In genomic region chr6:52511572-52512151, GRCh38 we compare ENCODE assay signal across 9 cellular contexts.
DNase-seq lines count a peak whose midpoint lies in the region; ATAC-seq and TF ChIP-seq lines count a peak whose summit lies in the region.
"Had no signal": no experiment of that assay in that cellular context is flagged by ENCODE, and none has a peak within 500 bp of the region (broad histone marks: within the 10 kb centered on the region; RNA-seq: fewer than 3 reads in every experiment).

No MANE protein-coding gene starts in this region.

- DNase-seq in PC-9: peak; percentile 44 to 81
- DNase-seq in endodermal cell: no peak
- no peak for DNase-seq in type B pancreatic cell (ENCODE audit: extremely low spot score, unreplicated experiment)
- DNase-seq in SIG-M5 treated with dmso at 0.1 percent for 504 hours (lab: John Stamatoyannopoulos, UW; ENCODE audit: unreplicated experiment): no peak
- DNase-seq in stimulated activated naive CD8-positive, alpha-beta T cell treated with anti-CD3 and anti-CD28 coated beads, Interleukin-15, amount 100 ng/mL, for 72 hours: no peak

- intact Hi-C loops in PC-9 (cut with micrococcal nuclease; ENCODE audit: unreplicated experiment): loop anchor here (1.0 kb wide), 1 partner anchor 7 kb away; no protein-coding TSS in a partner anchor

- H3K9ac ChIP-seq in endodermal cell (ENCODE audit: extremely low read depth, low read length, poor library complexity, severe bottlenecking) (no peak overlapping the region), muscle layer of colon (ENCODE audit: low read length) (no peak overlapping the region)

- H3K4me3 Mint-ChIP-seq in endodermal cell: no peak overlapping the region
- no peak overlapping the region for H3K4me3 Mint-ChIP-seq in type B pancreatic cell
- no peak overlapping the region for H3K4me3 Mint-ChIP-seq in stimulated activated naive CD8-positive, alpha-beta T cell treated with anti-CD3 and anti-CD28 coated beads, Interleukin-15, amount 100 ng/mL, for 72 hours
- H3K4me3 Mint-ChIP-seq: natural killer cell treated with Interleukin-12 subunit alpha and Interleukin-12 subunit beta and Interleukin-15 and Interleukin-18, amount 100 ng/mL, for 72 hours had no signal

- no peaks in the 10 kb centered on the region for H3K9me2 ChIP-seq in PC-9 (ENCODE audit: insufficient read depth)

- WGBS in endodermal cell (ENCODE audit: insufficient coverage in 1 of 2, insufficient read length in 1 of 2), 2 experiments: 95 to 96% methylated on average over 4 to 12 of the region's 12 CpGs

- TF ChIP-seq CTCF in PC-9 (conservative IDR thresholded peaks at IDR 0.05) (no peak), endodermal cell (conservative IDR thresholded peaks at IDR 0.05) (no peak), type B pancreatic cell (conservative IDR thresholded peaks at IDR 0.05) (no peak)

- H3K36me3 Mint-ChIP-seq in endodermal cell (ENCODE audit: low read depth) (peaks cover 61% of the 10 kb centered on the region), type B pancreatic cell (peaks cover 47% of the 10 kb centered on the region)

- H3K4me1 Mint-ChIP-seq in endodermal cell (peaks cover 8% of the 10 kb centered on the region), type B pancreatic cell (ENCODE audit: unreplicated experiment) (peaks cover 25% of the 10 kb centered on the region)
- peaks cover 9% of the 10 kb centered on the region for H3K4me1 Mint-ChIP-seq in stimulated activated naive CD8-positive, alpha-beta T cell treated with anti-CD3 and anti-CD28 coated beads, Interleukin-15, amount 100 ng/mL, for 72 hours

- H3K9me3 Mint-ChIP-seq in endodermal cell: no peaks in the 10 kb centered on the region
- H3K9me3 Mint-ChIP-seq in type B pancreatic cell: no peaks in the 10 kb centered on the region
- H3K9me3 Mint-ChIP-seq in stimulated activated naive CD8-positive, alpha-beta T cell treated with anti-CD3 and anti-CD28 coated beads, Interleukin-15, amount 100 ng/mL, for 72 hours: no peaks in the 10 kb centered on the region
- H3K9me3 Mint-ChIP-seq: natural killer cell treated with Interleukin-12 subunit alpha and Interleukin-12 subunit beta and Interleukin-15 and Interleukin-18, amount 100 ng/mL, for 72 hours had no signal

- no peaks in the 10 kb centered on the region for H3K27me3 Mint-ChIP-seq in endodermal cell (ENCODE audit: insufficient read depth)
- no peaks in the 10 kb centered on the region for H3K27me3 Mint-ChIP-seq in type B pancreatic cell
- no peaks in the 10 kb centered on the region for H3K27me3 Mint-ChIP-seq in stimulated activated naive CD8-positive, alpha-beta T cell treated with anti-CD3 and anti-CD28 coated beads, Interleukin-15, amount 100 ng/mL, for 72 hours
- H3K27me3 Mint-ChIP-seq: natural killer cell treated with Interleukin-12 subunit alpha and Interleukin-12 subunit beta and Interleukin-15 and Interleukin-18, amount 100 ng/mL, for 72 hours had no signal

- H3K36me3 ChIP-seq in PC-9 (ENCODE audit: low read depth) (no peaks in the 10 kb centered on the region), endodermal cell (ENCODE audit: control insufficient read depth, insufficient read depth, low read length) (peaks cover 45% of the 10 kb centered on the region), muscle layer of colon (ENCODE audit: insufficient read depth, low read length) (peaks cover 47% of the 10 kb centered on the region)

- peak overlapping the region; percentile 65 for H3K4me2 ChIP-seq in PC-9

- TSS peak; percentile 34 for BruUV-seq in PC-9 (replicated peaks; lab: Mats Ljungman, UMichigan)

- H3K27ac Mint-ChIP-seq in endodermal cell: peak overlapping the region; percentile 55
- H3K27ac Mint-ChIP-seq in type B pancreatic cell: peak overlapping the region; percentile 50
- no peak overlapping the region for H3K27ac Mint-ChIP-seq in stimulated activated naive CD8-positive, alpha-beta T cell treated with anti-CD3 and anti-CD28 coated beads, Interleukin-15, amount 100 ng/mL, for 72 hours
- H3K27ac Mint-ChIP-seq: natural killer cell treated with Interleukin-12 subunit alpha and Interleukin-12 subunit beta and Interleukin-15 and Interleukin-18, amount 100 ng/mL, for 72 hours had no signal

- H3K4me1 ChIP-seq in PC-9 (replicated peaks; ENCODE audit: insufficient read depth) (peaks cover 50% of the 10 kb centered on the region), endodermal cell (ENCODE audit: control insufficient read depth, insufficient read depth, low read length) (no peaks in the 10 kb centered on the region), muscle layer of colon (ENCODE audit: insufficient read depth, low read length) (peaks cover 48% of the 10 kb centered on the region)

- no peaks in the 10 kb centered on the region for H3K9me3 ChIP-seq in PC-9 (ENCODE audit: insufficient read depth, low read depth)
- H3K9me3 ChIP-seq in endodermal cell (ENCODE audit: control insufficient read depth, low read length): no peaks in the 10 kb centered on the region
- no peaks in the 10 kb centered on the region for H3K9me3 ChIP-seq in muscle layer of colon (ENCODE audit: low read length)

- CTCF ChIA-PET in PC-9 (lab: Charles Lee): interaction anchor here (0.6 kb wide), 1 partner anchor 226 kb away, joined by 7 read pairs; no protein-coding TSS in a partner anchor

- ATAC-seq in HG03280 (IDR thresholded peaks at IDR 0.05; ENCODE audit: unreplicated experiment) (no peak), HG02884 (IDR thresholded peaks at IDR 0.05; ENCODE audit: unreplicated experiment) (no peak)
- no peak for ATAC-seq in stimulated activated naive CD8-positive, alpha-beta T cell treated with anti-CD3 and anti-CD28 coated beads, Interleukin-15, amount 100 ng/mL, for 72 hours
- ATAC-seq: natural killer cell treated with Interleukin-12 subunit alpha and Interleukin-12 subunit beta and Interleukin-15 and Interleukin-18, amount 100 ng/mL, for 72 hours had no signal

- H4K20me1 ChIP-seq in PC-9 (ENCODE audit: insufficient read depth): no peaks in the 10 kb centered on the region

- no peaks in the 10 kb centered on the region for H3K79me2 ChIP-seq in PC-9 (ENCODE audit: low read depth)

- H3K27me3 ChIP-seq in PC-9 (ENCODE audit: insufficient read depth, low read depth) (no peaks in the 10 kb centered on the region), endodermal cell (ENCODE audit: control insufficient read depth, insufficient read depth, low read length, poor library complexity, severe bottlenecking) (no peaks in the 10 kb centered on the region), muscle layer of colon (ENCODE audit: control insufficient read depth in 1 of 2, insufficient read depth in 2 of 2, low read length in 2 of 2) (no peaks in the 10 kb centered on the region)

- H3K4me3 ChIP-seq in PC-9: no peak overlapping the region
- H3K4me3 ChIP-seq in endodermal cell (ENCODE audit: low read length): no peak overlapping the region
- H3K4me3 ChIP-seq in muscle layer of colon (ENCODE audit: low read depth in 1 of 2, low read length in 2 of 2): no peak overlapping the region

- peak overlapping the region; percentile 9; the same call in 1 of the 2 replicates for H2AFZ ChIP-seq in PC-9

- POLR2A ChIA-PET in PC-9 (lab: Charles Lee; ENCODE audit: unreplicated experiment): no interaction called here

- H3K27ac ChIP-seq in PC-9 (peak overlapping the region; percentile 87), endodermal cell (ENCODE audit: low read depth, low read length) (no peak overlapping the region), muscle layer of colon (ENCODE audit: low read depth, low read length) (peak overlapping the region; percentile 65)

- peaks cover 8% of the 10 kb centered on the region; the same call in 1 of the 2 replicates for H3F3A ChIP-seq in PC-9 (ENCODE audit: insufficient read depth, low read depth)

Comparison
In these comparisons a context has a peak if more than half of its experiments do, and no peak if none do; other contexts are left out.
1. DNase-seq: peak in PC-9 (2 of 2); none in endodermal cell (single experiment), type B pancreatic cell (single experiment), SIG-M5 treated with dmso at 0.1 percent for 504 hours (single experiment) and stimulated activated naive CD8-positive, alpha-beta T cell treated with anti-CD3 and anti-CD28 coated beads, Interleukin-15, amount 100 ng/mL, for 72 hours (0 of 2).
2. H3K27ac Mint-ChIP-seq: peak in endodermal cell (single experiment) and type B pancreatic cell (single experiment); none in stimulated activated naive CD8-positive, alpha-beta T cell treated with anti-CD3 and anti-CD28 coated beads, Interleukin-15, amount 100 ng/mL, for 72 hours (0 of 2).